22 cellular contexts compared by ENCODE assay signal in the genomic region with DNA sequence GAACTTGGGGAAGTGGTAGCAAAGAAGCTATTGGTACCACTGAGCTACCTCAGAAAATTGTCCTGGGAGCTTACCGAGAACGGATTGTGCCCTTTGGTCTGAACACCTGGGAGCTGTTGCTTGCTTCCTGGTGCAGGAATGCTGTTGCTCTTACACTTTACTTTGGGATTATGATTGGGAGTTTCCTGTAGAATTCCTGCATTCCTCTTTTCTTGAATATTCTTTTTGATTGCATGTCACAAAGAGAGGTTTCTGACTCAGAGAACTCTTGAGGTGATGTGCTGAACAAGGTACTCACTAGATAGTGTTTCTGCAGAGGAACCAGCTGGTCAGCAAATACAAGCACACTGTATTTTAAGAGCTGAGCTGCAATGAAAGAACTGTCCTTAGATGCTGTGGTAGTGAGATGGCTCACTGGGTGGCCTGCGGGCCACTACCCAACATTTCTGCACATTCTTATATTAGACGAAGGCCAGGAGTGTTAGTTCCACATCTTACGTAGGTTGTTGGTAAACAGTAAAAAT. TPM values are rescaled to one million over a fixed set of nuclear protein-coding genes. Genes with fewer than 3 reads are reported as not detected.
DNase-seq lines count a peak whose midpoint lies in the region; ATAC-seq, FAIRE-seq and TF ChIP-seq lines count a peak whose summit lies in the region.
"Had no signal": no experiment of that assay in that cellular context is flagged by ENCODE, and none has a peak within 500 bp of the region (broad histone marks: within the 10 kb centered on the region; RNA-seq: fewer than 3 reads in every experiment).

No MANE protein-coding gene starts in this region.

- peaks cover 6% of the 10 kb centered on the region; the same call in 1 of the 2 replicates for H3K4me1 ChIP-seq in Panc1 (ENCODE audit: control insufficient read depth, insufficient read depth, low read length)
- peaks cover 44% of the 10 kb centered on the region for H3K4me1 ChIP-seq in parathyroid adenoma
- H3K4me1 ChIP-seq: BLaER1 treated with 17β-estradiol and CSF1 and Interleukin-3, amounts not matched to agents 10 nM and 100 nM; gastrocnemius medialis had no signal

- DNase-seq in ELF-1 (ENCODE audit: low read depth, low spot score) = peak; percentile 11
- no peak for DNase-seq in Panc1 (ENCODE audit: low read depth, low spot score)
- peak; percentile 25 for DNase-seq in iPS DF 19.7 (ENCODE audit: low read depth, low spot score)
- no peak for DNase-seq in GM10248 (ENCODE audit: extremely low spot score)
- no peak for DNase-seq in stimulated activated CD4-positive, alpha-beta T cell treated with anti-CD3 and anti-CD28 coated beads, Interleukin-2, amount 100 ng/mL, for 24 hours
- DNase-seq in GM19239 (ENCODE audit: insufficient read length, low spot score) = no peak
- DNase-seq: activated naive CD4-positive, alpha-beta T cell treated with Interleukin-2 at 50 U/mL for 16 hours; activated T-cell treated with anti-CD3 and anti-CD28 coated beads, Interleukin-2, amount 50 U/mL, for 24 hours; amniotic stem cell; gastrocnemius medialis; left cardiac atrium; NCI-H1092; NCI-H2029; NCI-H510A; RPMI8226; stomach had no signal

- no peak overlapping the region for H3K27ac ChIP-seq in Panc1 (ENCODE audit: low read length)
- peak overlapping the region; percentile 34 for H3K27ac ChIP-seq in parathyroid adenoma
- H3K27ac ChIP-seq: BLaER1 treated with 17β-estradiol and CSF1 and Interleukin-3, amounts not matched to agents 10 nM and 100 nM; gastrocnemius medialis; GM23248; KMS-11 had no signal

- in situ Hi-C loops in Panc1 (cut with HindIII; ENCODE audit: low pct_unique_long_range_greater_than_20kb, low sequenced_read_pairs) = no loop called here

- H3K9ac ChIP-seq in parathyroid adenoma = no peak overlapping the region
- H3K9ac ChIP-seq: BLaER1 treated with 17β-estradiol and CSF1 and Interleukin-3, amounts not matched to agents 10 nM and 100 nM; GM23248; KMS-11 had no signal

- peaks cover 45% of the 10 kb centered on the region for H3K79me2 ChIP-seq in parathyroid adenoma

- no TSS peak for BruUV-seq in Panc1 (replicated peaks; lab: Mats Ljungman, UMichigan)

- POLR2A ChIA-PET in Panc1 (lab: Charles Lee) = no interaction called here
- POLR2A ChIA-PET in GM10248 (lab: Yijun Ruan, JAX) = no interaction called here

- no peaks in the 10 kb centered on the region for H3K36me3 ChIP-seq in Panc1 (ENCODE audit: control insufficient read depth, insufficient read depth, low read length)
- no peaks in the 10 kb centered on the region for H3K36me3 ChIP-seq in parathyroid adenoma (ENCODE audit: control insufficient read depth, insufficient read depth, low read length)
- H3K36me3 ChIP-seq: BLaER1 treated with 17β-estradiol and CSF1 and Interleukin-3, amounts not matched to agents 10 nM and 100 nM; gastrocnemius medialis; stomach had no signal

- no peak overlapping the region for H2AFZ ChIP-seq in parathyroid adenoma
- H2AFZ ChIP-seq: GM23248 had no signal

- H3K9me3 ChIP-seq in Panc1 (ENCODE audit: control insufficient read depth, insufficient read depth, low read depth, low read length) (no peaks in the 10 kb centered on the region), parathyroid adenoma (ENCODE audit: control insufficient read depth, low read length) (no peaks in the 10 kb centered on the region)
- H3K9me3 ChIP-seq: gastrocnemius medialis, stomach had no signal

- TF ChIP-seq CTCF in Panc1 (IDR thresholded peaks at IDR 0.05) = no peak
- no peak for TF ChIP-seq CTCF in parathyroid adenoma (IDR thresholded peaks at IDR 0.05)
- TF ChIP-seq CTCF in GM10248 (IDR thresholded peaks at IDR 0.05; ENCODE audit: control extremely low read depth, extremely low read depth, low read depth, missing control alignments) = no peak

- FAIRE-seq in GM19239 (lab: Jason Lieb, UNC) = no peak
- FAIRE-seq: D721Med had no signal

- ATAC-seq in Panc1 (peak; percentile 54), GM19351 (IDR thresholded peaks at IDR 0.05; ENCODE audit: unreplicated experiment) (no peak)
- ATAC-seq: gastrocnemius medialis, left cardiac atrium had no signal

- intact Hi-C loops in Panc1 (cut with micrococcal nuclease; ENCODE audit: unreplicated experiment) = no loop called here

- H3K27me3 ChIP-seq in Panc1 (ENCODE audit: control insufficient read depth, insufficient read depth, low read length) = no peaks in the 10 kb centered on the region
- no peaks in the 10 kb centered on the region for H3K27me3 ChIP-seq in parathyroid adenoma (ENCODE audit: control insufficient read depth, insufficient read depth, low read length)
- H3K27me3 ChIP-seq: BLaER1 treated with 17β-estradiol and CSF1 and Interleukin-3, amounts not matched to agents 10 nM and 100 nM; gastrocnemius medialis; stomach had no signal

- H3K4me3 ChIP-seq in Panc1 (ENCODE audit: low read depth in 2 of 2, low read length in 2 of 2) = no peak overlapping the region
- no peak overlapping the region for H3K4me3 ChIP-seq in parathyroid adenoma (ENCODE audit: low read depth, low read length)
- H3K4me3 ChIP-seq: BLaER1 treated with 17β-estradiol and CSF1 and Interleukin-3, amounts not matched to agents 10 nM and 100 nM; gastrocnemius medialis; GM23248; stomach had no signal

- CTCF ChIA-PET in Panc1 (lab: Charles Lee) = no interaction called here
- CTCF ChIA-PET in GM10248 (lab: Yijun Ruan, JAX) = interaction anchor here (0.9 kb wide), 1 partner anchor 9 kb away, joined by 3 read pairs; no protein-coding TSS in a partner anchor

- H3K4me2 ChIP-seq in parathyroid adenoma (ENCODE audit: low read length) = no peak overlapping the region
- H3K4me2 ChIP-seq: BLaER1 treated with 17β-estradiol and CSF1 and Interleukin-3, amounts not matched to agents 10 nM and 100 nM; KMS-11 had no signal

RNA-seq across cellular contexts. Expression of gene LRRC1, which starts 35.0 kb away (rescaled TPM):
- 13.8 TPM for total RNA-seq in Panc1 (2021; ENCODE audit: unreplicated experiment)
- 8.0 TPM for polyA plus RNA-seq in Panc1 (2012; ENCODE audit: insufficient read length)

Comparison
In these comparisons a context has a peak if more than half of its experiments do, and no peak if none do; other contexts are left out.
1. DNase-seq: peak in ELF-1 (single experiment) and iPS DF 19.7 (single experiment); none in Panc1 (single experiment), GM10248 (single experiment), stimulated activated CD4-positive, alpha-beta T cell treated with anti-CD3 and anti-CD28 coated beads, Interleukin-2, amount 100 ng/mL, for 24 hours (0 of 2) and GM19239 (single experiment).